Comparison of ENCODE assay signal across 3 cellular contexts in the genomic region with DNA sequence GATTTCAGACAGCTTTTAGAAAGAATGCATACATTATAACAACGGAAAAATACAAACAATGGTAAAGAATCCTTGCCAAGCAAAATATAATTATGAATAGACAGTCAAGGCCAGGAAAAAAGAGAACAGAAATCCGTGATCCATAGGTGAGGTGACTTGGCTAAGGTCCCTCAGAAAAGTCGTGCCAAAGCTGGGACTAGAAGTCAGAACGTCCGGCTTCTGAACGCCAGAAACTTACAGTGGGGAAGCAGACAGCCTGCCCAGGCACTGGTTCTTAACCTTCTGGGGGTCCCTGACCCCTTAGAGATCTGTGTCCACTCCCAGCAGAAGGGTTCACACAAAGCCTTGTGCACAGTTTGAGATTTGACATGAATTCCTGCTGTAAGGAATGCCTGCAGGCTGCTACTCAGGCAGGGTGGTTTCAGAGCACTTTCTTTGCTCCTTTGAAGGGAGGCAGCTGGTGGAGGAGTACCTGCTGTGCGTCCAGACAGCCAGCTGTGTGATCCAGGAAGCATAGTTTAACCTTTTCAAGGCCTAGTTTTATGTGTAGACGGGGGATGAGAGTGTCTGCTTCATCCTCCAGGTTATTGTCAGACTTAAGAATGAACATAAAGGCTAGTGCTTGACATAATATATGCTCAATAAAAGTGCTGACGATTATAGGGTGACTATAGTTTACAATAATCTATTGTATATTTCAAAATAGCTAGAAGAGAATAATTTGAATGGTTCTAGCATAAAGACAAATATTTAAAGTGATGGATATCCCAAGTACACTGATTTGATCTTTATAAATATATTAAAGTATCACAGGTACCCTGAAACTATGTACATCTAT.
TF ChIP-seq lines count a peak whose summit lies in the region.

No MANE protein-coding gene starts in this region.

TF ChIP-seq in A549, 52 proteins besides CTCF, POLR2A, EP300 and RAD21:
- TF ChIP-seq ZC3H11A (IDR thresholded peaks at IDR 0.05), result no peak
- TF ChIP-seq MAFK (IDR thresholded peaks at IDR 0.05; ENCODE audit: partially characterized antibody), result no peak
- no peak for TF ChIP-seq HOXA7 (CRISPR knock-in tag; IDR thresholded peaks at IDR 0.05)

TF ChIP-seq in IMR-90, 13 proteins besides CTCF, POLR2A, EP300 and RAD21:
- TF ChIP-seq MXI1 (IDR thresholded peaks at IDR 0.05; ENCODE audit: borderline replicate concordance, low read depth, low read length), result no peak
- no peak for TF ChIP-seq RFX5 (IDR thresholded peaks at IDR 0.05; ENCODE audit: low read depth, low read length)
- no peak for TF ChIP-seq CHD1 (IDR thresholded peaks at IDR 0.05; ENCODE audit: low read depth, low read length)
- no peak for TF ChIP-seq BHLHE40 (IDR thresholded peaks at IDR 0.05; ENCODE audit: low read depth, low read length)
- TF ChIP-seq NFE2L2 (IDR thresholded peaks at IDR 0.05; ENCODE audit: low read depth, low read length), result no peak
- no peak for TF ChIP-seq RCOR1 (IDR thresholded peaks at IDR 0.05; ENCODE audit: insufficient replicate concordance, low read length)
- TF ChIP-seq SMC3 (IDR thresholded peaks at IDR 0.05; ENCODE audit: low read depth, low read length), result no peak
- TF ChIP-seq CEBPB (IDR thresholded peaks at IDR 0.05; ENCODE audit: low read depth, low read length), result no peak
- TF ChIP-seq, protein P1, sequence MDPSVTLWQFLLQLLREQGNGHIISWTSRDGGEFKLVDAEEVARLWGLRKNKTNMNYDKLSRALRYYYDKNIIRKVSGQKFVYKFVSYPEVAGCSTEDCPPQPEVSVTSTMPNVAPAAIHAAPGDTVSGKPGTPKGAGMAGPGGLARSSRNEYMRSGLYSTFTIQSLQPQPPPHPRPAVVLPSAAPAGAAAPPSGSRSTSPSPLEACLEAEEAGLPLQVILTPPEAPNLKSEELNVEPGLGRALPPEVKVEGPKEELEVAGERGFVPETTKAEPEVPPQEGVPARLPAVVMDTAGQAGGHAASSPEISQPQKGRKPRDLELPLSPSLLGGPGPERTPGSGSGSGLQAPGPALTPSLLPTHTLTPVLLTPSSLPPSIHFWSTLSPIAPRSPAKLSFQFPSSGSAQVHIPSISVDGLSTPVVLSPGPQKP (IDR thresholded peaks at IDR 0.05; ENCODE audit: borderline replicate concordance, low read depth, low read length), result no peak
- TF ChIP-seq FOS (IDR thresholded peaks at IDR 0.05; ENCODE audit: low read depth, low read length), result no peak
- TF ChIP-seq, protein P2, sequence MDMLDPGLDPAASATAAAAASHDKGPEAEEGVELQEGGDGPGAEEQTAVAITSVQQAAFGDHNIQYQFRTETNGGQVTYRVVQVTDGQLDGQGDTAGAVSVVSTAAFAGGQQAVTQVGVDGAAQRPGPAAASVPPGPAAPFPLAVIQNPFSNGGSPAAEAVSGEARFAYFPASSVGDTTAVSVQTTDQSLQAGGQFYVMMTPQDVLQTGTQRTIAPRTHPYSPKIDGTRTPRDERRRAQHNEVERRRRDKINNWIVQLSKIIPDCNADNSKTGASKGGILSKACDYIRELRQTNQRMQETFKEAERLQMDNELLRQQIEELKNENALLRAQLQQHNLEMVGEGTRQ (IDR thresholded peaks at IDR 0.05; ENCODE audit: low read depth, low read length), result no peak
- TF ChIP-seq MAZ (IDR thresholded peaks at IDR 0.05; ENCODE audit: borderline replicate concordance, low read depth, low read length), result no peak
- no peak for TF ChIP-seq MAFK (IDR thresholded peaks at IDR 0.05; ENCODE audit: low read depth, low read length)

TF ChIP-seq in HEK293T, 16 proteins besides CTCF, POLR2A, EP300 and RAD21:
- TF ChIP-seq SP1 (IDR thresholded peaks at IDR 0.05), result no peak
- no peak for TF ChIP-seq FOXA1 (IDR thresholded peaks at IDR 0.05)
- no peak for TF ChIP-seq ELF4 (IDR thresholded peaks at IDR 0.05)
- no peak for TF ChIP-seq FOXK2 (IDR thresholded peaks at IDR 0.05)
- TF ChIP-seq BHLHE40 (IDR thresholded peaks at IDR 0.05; ENCODE audit: borderline replicate concordance), result no peak
- TF ChIP-seq LEF1 (IDR thresholded peaks at IDR 0.05; ENCODE audit: borderline replicate concordance), result no peak
- no peak for TF ChIP-seq CTBP1 (IDR thresholded peaks at IDR 0.05; ENCODE audit: borderline replicate concordance)
- no peak for TF ChIP-seq FOXM1 (IDR thresholded peaks at IDR 0.05; ENCODE audit: borderline replicate concordance)
